In genomic region chr2:121755237-121756111, GRCh38 we compare ENCODE assay signal across 1 cellular context.
TF ChIP-seq lines count a peak whose summit lies in the region.

TSS of gene TSN (plus strand) at chr2:121755651. CDS start at chr2:121755780, 129 bp downstream.

TF ChIP-seq in GM12878, 131 proteins besides CTCF, POLR2A, EP300 and RAD21 (continued from another document):
- peak; percentile 99 for TF ChIP-seq ZBTB33 (IDR thresholded peaks at IDR 0.05)
- TF ChIP-seq ZNF622 (IDR thresholded peaks at IDR 0.05) = no peak
- 0 out of 2 replicates have a peak, but pooled peaks have one; percentile 28 for TF ChIP-seq BACH1 (IDR thresholded peaks at IDR 0.05; ENCODE audit: borderline replicate concordance)
- no peak for TF ChIP-seq CBX5 (IDR thresholded peaks at IDR 0.05; ENCODE audit: low read depth)
- TF ChIP-seq, protein P1, sequence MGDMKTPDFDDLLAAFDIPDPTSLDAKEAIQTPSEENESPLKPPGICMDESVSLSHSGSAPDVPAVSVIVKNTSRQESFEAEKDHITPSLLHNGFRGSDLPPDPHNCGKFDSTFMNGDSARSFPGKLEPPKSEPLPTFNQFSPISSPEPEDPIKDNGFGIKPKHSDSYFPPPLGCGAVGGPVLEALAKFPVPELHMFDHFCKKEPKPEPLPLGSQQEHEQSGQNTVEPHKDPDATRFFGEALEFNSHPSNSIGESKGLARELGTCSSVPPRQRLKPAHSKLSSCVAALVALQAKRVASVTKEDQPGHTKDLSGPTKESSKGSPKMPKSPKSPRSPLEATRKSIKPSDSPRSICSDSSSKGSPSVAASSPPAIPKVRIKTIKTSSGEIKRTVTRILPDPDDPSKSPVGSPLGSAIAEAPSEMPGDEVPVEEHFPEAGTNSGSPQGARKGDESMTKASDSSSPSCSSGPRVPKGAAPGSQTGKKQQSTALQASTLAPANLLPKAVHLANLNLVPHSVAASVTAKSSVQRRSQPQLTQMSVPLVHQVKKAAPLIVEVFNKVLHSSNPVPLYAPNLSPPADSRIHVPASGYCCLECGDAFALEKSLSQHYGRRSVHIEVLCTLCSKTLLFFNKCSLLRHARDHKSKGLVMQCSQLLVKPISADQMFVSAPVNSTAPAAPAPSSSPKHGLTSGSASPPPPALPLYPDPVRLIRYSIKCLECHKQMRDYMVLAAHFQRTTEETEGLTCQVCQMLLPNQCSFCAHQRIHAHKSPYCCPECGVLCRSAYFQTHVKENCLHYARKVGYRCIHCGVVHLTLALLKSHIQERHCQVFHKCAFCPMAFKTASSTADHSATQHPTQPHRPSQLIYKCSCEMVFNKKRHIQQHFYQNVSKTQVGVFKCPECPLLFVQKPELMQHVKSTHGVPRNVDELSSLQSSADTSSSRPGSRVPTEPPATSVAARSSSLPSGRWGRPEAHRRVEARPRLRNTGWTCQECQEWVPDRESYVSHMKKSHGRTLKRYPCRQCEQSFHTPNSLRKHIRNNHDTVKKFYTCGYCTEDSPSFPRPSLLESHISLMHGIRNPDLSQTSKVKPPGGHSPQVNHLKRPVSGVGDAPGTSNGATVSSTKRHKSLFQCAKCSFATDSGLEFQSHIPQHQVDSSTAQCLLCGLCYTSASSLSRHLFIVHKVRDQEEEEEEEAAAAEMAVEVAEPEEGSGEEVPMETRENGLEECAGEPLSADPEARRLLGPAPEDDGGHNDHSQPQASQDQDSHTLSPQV (IDR thresholded peaks at IDR 0.05) = peak; percentile 96
- peak in 1 of 2 experiments; percentile 88; a peak in 2 of 3 replicates for TF ChIP-seq EGR1 (IDR thresholded peaks at IDR 0.05; ENCODE audit: borderline replicate concordance in 1 of 2, low read depth in 2 of 2, low read length in 2 of 2)
- TF ChIP-seq CHD1 (IDR thresholded peaks at IDR 0.05; ENCODE audit: low read depth, low read length) = 0 out of 2 replicates have a peak, but pooled peaks have one; percentile 30
- TF ChIP-seq GATAD2B (conservative IDR thresholded peaks at IDR 0.05; ENCODE audit: low read depth) = no peak
- TF ChIP-seq, protein P2, sequence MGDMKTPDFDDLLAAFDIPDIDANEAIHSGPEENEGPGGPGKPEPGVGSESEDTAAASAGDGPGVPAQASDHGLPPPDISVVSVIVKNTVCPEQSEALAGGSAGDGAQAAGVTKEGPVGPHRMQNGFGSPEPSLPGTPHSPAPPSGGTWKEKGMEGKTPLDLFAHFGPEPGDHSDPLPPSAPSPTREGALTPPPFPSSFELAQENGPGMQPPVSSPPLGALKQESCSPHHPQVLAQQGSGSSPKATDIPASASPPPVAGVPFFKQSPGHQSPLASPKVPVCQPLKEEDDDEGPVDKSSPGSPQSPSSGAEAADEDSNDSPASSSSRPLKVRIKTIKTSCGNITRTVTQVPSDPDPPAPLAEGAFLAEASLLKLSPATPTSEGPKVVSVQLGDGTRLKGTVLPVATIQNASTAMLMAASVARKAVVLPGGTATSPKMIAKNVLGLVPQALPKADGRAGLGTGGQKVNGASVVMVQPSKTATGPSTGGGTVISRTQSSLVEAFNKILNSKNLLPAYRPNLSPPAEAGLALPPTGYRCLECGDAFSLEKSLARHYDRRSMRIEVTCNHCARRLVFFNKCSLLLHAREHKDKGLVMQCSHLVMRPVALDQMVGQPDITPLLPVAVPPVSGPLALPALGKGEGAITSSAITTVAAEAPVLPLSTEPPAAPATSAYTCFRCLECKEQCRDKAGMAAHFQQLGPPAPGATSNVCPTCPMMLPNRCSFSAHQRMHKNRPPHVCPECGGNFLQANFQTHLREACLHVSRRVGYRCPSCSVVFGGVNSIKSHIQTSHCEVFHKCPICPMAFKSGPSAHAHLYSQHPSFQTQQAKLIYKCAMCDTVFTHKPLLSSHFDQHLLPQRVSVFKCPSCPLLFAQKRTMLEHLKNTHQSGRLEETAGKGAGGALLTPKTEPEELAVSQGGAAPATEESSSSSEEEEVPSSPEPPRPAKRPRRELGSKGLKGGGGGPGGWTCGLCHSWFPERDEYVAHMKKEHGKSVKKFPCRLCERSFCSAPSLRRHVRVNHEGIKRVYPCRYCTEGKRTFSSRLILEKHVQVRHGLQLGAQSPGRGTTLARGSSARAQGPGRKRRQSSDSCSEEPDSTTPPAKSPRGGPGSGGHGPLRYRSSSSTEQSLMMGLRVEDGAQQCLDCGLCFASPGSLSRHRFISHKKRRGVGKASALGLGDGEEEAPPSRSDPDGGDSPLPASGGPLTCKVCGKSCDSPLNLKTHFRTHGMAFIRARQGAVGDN (IDR thresholded peaks at IDR 0.05) = no peak
- peak; percentile 93 for TF ChIP-seq RELA (IDR thresholded peaks at IDR 0.05; ENCODE audit: borderline replicate concordance, partially characterized antibody)
- TF ChIP-seq TCF12 (IDR thresholded peaks at IDR 0.05; ENCODE audit: low read depth, low read length) = 0 out of 2 replicates have a peak, but pooled peaks have one; percentile 16
- TF ChIP-seq ZBTB4 (CRISPR knock-in tag; IDR thresholded peaks at IDR 0.05) = no peak
- TF ChIP-seq, protein P3, sequence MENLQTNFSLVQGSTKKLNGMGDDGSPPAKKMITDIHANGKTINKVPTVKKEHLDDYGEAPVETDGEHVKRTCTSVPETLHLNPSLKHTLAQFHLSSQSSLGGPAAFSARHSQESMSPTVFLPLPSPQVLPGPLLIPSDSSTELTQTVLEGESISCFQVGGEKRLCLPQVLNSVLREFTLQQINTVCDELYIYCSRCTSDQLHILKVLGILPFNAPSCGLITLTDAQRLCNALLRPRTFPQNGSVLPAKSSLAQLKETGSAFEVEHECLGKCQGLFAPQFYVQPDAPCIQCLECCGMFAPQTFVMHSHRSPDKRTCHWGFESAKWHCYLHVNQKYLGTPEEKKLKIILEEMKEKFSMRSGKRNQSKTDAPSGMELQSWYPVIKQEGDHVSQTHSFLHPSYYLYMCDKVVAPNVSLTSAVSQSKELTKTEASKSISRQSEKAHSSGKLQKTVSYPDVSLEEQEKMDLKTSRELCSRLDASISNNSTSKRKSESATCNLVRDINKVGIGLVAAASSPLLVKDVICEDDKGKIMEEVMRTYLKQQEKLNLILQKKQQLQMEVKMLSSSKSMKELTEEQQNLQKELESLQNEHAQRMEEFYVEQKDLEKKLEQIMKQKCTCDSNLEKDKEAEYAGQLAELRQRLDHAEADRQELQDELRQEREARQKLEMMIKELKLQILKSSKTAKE (IDR thresholded peaks at IDR 0.05; ENCODE audit: low read depth, poor library complexity, severe bottlenecking) = no peak
- TF ChIP-seq, protein P4, sequence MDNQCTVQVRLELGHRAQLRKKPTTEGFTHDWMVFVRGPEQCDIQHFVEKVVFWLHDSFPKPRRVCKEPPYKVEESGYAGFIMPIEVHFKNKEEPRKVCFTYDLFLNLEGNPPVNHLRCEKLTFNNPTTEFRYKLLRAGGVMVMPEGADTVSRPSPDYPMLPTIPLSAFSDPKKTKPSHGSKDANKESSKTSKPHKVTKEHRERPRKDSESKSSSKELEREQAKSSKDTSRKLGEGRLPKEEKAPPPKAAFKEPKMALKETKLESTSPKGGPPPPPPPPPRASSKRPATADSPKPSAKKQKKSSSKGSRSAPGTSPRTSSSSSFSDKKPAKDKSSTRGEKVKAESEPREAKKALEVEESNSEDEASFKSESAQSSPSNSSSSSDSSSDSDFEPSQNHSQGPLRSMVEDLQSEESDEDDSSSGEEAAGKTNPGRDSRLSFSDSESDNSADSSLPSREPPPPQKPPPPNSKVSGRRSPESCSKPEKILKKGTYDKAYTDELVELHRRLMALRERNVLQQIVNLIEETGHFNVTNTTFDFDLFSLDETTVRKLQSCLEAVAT (IDR thresholded peaks at IDR 0.05) = peak; percentile 18; the same call in 1 of the 2 replicates
- TF ChIP-seq SPI1 (IDR thresholded peaks at IDR 0.05; ENCODE audit: borderline replicate concordance, insufficient read depth, low read depth, low read length) = peak; percentile 21; the same call in 1 of the 2 replicates
- no peak for TF ChIP-seq SUZ12 (IDR thresholded peaks at IDR 0.05; ENCODE audit: unreplicated experiment)
- TF ChIP-seq PBX3 (IDR thresholded peaks at IDR 0.05; ENCODE audit: insufficient replicate concordance, low read depth, low read length) = no peak
- TF ChIP-seq, protein P5, sequence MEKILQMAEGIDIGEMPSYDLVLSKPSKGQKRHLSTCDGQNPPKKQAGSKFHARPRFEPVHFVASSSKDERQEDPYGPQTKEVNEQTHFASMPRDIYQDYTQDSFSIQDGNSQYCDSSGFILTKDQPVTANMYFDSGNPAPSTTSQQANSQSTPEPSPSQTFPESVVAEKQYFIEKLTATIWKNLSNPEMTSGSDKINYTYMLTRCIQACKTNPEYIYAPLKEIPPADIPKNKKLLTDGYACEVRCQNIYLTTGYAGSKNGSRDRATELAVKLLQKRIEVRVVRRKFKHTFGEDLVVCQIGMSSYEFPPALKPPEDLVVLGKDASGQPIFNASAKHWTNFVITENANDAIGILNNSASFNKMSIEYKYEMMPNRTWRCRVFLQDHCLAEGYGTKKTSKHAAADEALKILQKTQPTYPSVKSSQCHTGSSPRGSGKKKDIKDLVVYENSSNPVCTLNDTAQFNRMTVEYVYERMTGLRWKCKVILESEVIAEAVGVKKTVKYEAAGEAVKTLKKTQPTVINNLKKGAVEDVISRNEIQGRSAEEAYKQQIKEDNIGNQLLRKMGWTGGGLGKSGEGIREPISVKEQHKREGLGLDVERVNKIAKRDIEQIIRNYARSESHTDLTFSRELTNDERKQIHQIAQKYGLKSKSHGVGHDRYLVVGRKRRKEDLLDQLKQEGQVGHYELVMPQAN (conservative IDR thresholded peaks at IDR 0.05) = peak; percentile 64
- no peak for TF ChIP-seq DPF2 (IDR thresholded peaks at IDR 0.05)
- 0 out of 2 replicates have a peak, but pooled peaks have one; percentile 53 for TF ChIP-seq RBBP5 (conservative IDR thresholded peaks at IDR 0.05)
- 0 out of 2 replicates have a peak, but pooled peaks have one; percentile 14 for TF ChIP-seq IRF3 (IDR thresholded peaks at IDR 0.05)
- TF ChIP-seq ZNF217 (IDR thresholded peaks at IDR 0.05) = no peak; the same call in 1 of the 2 replicates
- no peak; the same call in 1 of the 2 replicates for TF ChIP-seq CHD2 (IDR thresholded peaks at IDR 0.05; ENCODE audit: borderline replicate concordance, low read depth, low read length)
- TF ChIP-seq MYC (IDR thresholded peaks at IDR 0.05; ENCODE audit: insufficient read depth, insufficient read length, insufficient replicate concordance, low read length, severe bottlenecking) = peak; percentile 100
- peak in 1 of 2 experiments; percentile 78; a peak in 2 of 4 replicates for TF ChIP-seq BHLHE40 (IDR thresholded peaks at IDR 0.05; ENCODE audit: borderline replicate concordance in 1 of 2, low read depth in 2 of 2, low read length in 1 of 2)
- TF ChIP-seq SMARCA5 (IDR thresholded peaks at IDR 0.05) = no peak
- TF ChIP-seq RFX5 (IDR thresholded peaks at IDR 0.05; ENCODE audit: low read depth, low read length) = 0 out of 2 replicates have a peak, but pooled peaks have one; percentile 31
- TF ChIP-seq HCFC1 (IDR thresholded peaks at IDR 0.05; ENCODE audit: low read length) = peak; percentile 96
- TF ChIP-seq SIX5 (IDR thresholded peaks at IDR 0.05; ENCODE audit: low read depth, low read length, severe bottlenecking) = peak; percentile 76
- TF ChIP-seq IRF4 (IDR thresholded peaks at IDR 0.05; ENCODE audit: low read depth, low read length) = no peak
- peak; percentile 100 for TF ChIP-seq MYB (IDR thresholded peaks at IDR 0.05; ENCODE audit: borderline replicate concordance, low read depth, low read length)
- TF ChIP-seq ZNF384 (IDR thresholded peaks at IDR 0.05; ENCODE audit: borderline replicate concordance, low read depth, low read length) = no peak
- no peak for TF ChIP-seq TBL1XR1 (IDR thresholded peaks at IDR 0.05; ENCODE audit: low read depth, low read length)
- TF ChIP-seq PAX8 (IDR thresholded peaks at IDR 0.05) = no peak
- TF ChIP-seq NFXL1 (IDR thresholded peaks at IDR 0.05; ENCODE audit: borderline replicate concordance) = no peak
